17 cellular contexts compared by ENCODE assay signal in the genomic region with DNA sequence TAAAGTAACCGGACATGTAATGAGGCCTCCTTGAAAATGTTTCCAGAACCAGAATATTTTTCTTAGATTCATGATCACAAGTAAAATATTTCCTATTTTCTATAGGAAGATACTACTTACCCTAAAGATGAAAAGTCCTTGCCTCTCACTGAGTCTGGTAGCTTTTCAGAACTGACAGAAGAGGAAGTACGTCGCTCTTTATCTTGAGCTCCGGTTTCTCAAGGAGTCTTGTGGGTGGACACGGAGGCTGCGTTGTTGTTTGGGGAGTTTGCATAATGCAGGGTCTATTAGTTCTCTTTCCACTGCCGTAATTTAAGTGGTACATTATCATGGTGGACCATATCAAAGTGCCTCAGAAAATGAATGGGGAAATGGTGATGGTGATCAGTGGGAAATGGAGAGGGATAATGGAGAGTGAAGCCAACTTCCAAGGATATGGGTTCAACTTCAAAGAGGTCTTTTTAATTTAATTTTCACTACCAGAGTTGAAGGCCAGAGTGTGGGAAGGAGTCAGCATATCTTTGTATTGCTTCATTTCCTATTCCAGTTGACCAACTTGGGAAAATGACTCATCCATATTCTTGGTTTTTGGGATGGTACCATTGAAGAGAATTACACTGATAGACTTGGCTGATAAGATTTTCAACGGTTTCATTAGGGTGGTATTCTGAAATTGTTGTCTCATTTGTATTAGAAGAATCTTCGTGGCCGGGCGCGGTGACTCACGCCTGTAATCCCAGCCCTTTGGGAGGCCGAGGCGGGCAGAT. TPM values are rescaled to one million over a fixed set of nuclear protein-coding genes. Genes with fewer than 3 reads are reported as not detected.
DNase-seq lines count a peak whose midpoint lies in the region; ATAC-seq, FAIRE-seq and TF ChIP-seq lines count a peak whose summit lies in the region.
"Had no signal": no experiment of that assay in that cellular context is flagged by ENCODE, and none has a peak within 500 bp of the region (broad histone marks: within the 10 kb centered on the region; RNA-seq: fewer than 3 reads in every experiment).

No MANE protein-coding gene starts in this region.

- TF ChIP-seq CTCF in K562 (IDR thresholded peaks at IDR 0.05 in 2 of 3, conservative IDR thresholded peaks at IDR 0.05 in 1 of 3; ENCODE audit: insufficient read depth in 2 of 3, low read depth in 1 of 3, low read length in 3 of 3) (no peak), hepatocyte (IDR thresholded peaks at IDR 0.05; ENCODE audit: poor library complexity) (no peak), D721Med (IDR thresholded peaks at IDR 0.05; ENCODE audit: insufficient read depth, missing control alignments) (no peak)

- peak overlapping the region; percentile 82 for H3K27ac Mint-ChIP-seq in activated naive CD4-positive, alpha-beta T cell treated with anti-CD3 and anti-CD28 coated beads, Interleukin-2, amount 50 U/mL, for 24 hours
- H3K27ac Mint-ChIP-seq: activated B cell treated with CpG ODN at 0.5 μM for 24 hours, nephron progenitor cell had no signal

- peak overlapping the region; percentile 77 for H3K4me3 Mint-ChIP-seq in activated naive CD4-positive, alpha-beta T cell treated with anti-CD3 and anti-CD28 coated beads, Interleukin-2, amount 50 U/mL, for 24 hours
- H3K4me3 Mint-ChIP-seq: activated B cell treated with CpG ODN at 0.5 μM for 24 hours; activated naive CD8-positive, alpha-beta T cell; nephron progenitor cell had no signal

- no peaks in the 10 kb centered on the region for H3K27me3 Mint-ChIP-seq in activated naive CD4-positive, alpha-beta T cell treated with anti-CD3 and anti-CD28 coated beads, Interleukin-2, amount 50 U/mL, for 24 hours
- H3K27me3 Mint-ChIP-seq: activated naive CD8-positive, alpha-beta T cell had no signal

- H3K36me3 Mint-ChIP-seq in activated naive CD4-positive, alpha-beta T cell treated with anti-CD3 and anti-CD28 coated beads, Interleukin-2, amount 50 U/mL, for 24 hours, result peaks cover 10% of the 10 kb centered on the region
- H3K36me3 Mint-ChIP-seq: activated naive CD8-positive, alpha-beta T cell had no signal

- H3K9me1 ChIP-seq in K562 (ENCODE audit: control insufficient read depth, insufficient read depth, low read length), result no peaks in the 10 kb centered on the region

- peaks cover 5% of the 10 kb centered on the region for H3K9me3 Mint-ChIP-seq in activated naive CD4-positive, alpha-beta T cell treated with anti-CD3 and anti-CD28 coated beads, Interleukin-2, amount 50 U/mL, for 24 hours

- ATAC-seq in K562, result no peak

- no TSS peak for BruUV-seq in K562 (replicated peaks; lab: Mats Ljungman, UMichigan)

- H3K9me3 ChIP-seq in K562 (replicated peaks; ENCODE audit: control insufficient read depth, insufficient read depth, low read depth, low read length), result peaks cover 4% of the 10 kb centered on the region; the same call in 1 of the 2 replicates
- H3K9me3 ChIP-seq in hepatocyte (ENCODE audit: low read depth), result no peaks in the 10 kb centered on the region
- H3K9me3 ChIP-seq: BE2C, colonic mucosa had no signal

- H3K9me2 ChIP-seq in hepatocyte (replicated peaks; ENCODE audit: insufficient read depth), result no peaks in the 10 kb centered on the region

- WGBS in K562 (ENCODE audit: insufficient coverage, low coverage, missing lambda C conversion rate), result 13% methylated on average over 15 of the region's 15 CpGs
- WGBS in hepatocyte (ENCODE audit: low lambda C conversion rate, missing lambda C conversion rate), result 85% methylated on average over 15 of the region's 15 CpGs

- POLR2A ChIA-PET in K562 (lab: Yijun Ruan, JAX), result no interaction called here

- intact Hi-C loops in K562 (cut with micrococcal nuclease), result no loop called here

- H2AFZ ChIP-seq in K562 (ENCODE audit: low read depth, low read length), result no peak overlapping the region
- H2AFZ ChIP-seq in hepatocyte, result no peak overlapping the region

- H3K4me1 ChIP-seq in K562 (replicated peaks in 1 of 2; ENCODE audit: control insufficient read depth in 2 of 2, insufficient read depth in 2 of 2, low read length in 2 of 2) (no peaks in the 10 kb centered on the region), hepatocyte (ENCODE audit: insufficient read depth) (no peaks in the 10 kb centered on the region)
- H3K4me1 ChIP-seq: BE2C, colonic mucosa had no signal

- no peak for TF ChIP-seq POLR2A in K562 (conservative IDR thresholded peaks at IDR 0.05)

- no peaks in the 10 kb centered on the region; a peak in 2 of 5 replicates for H3K27me3 ChIP-seq in K562 (ENCODE audit: control insufficient read depth in 2 of 2, insufficient read depth in 2 of 2, low read length in 2 of 2)
- no peaks in the 10 kb centered on the region for H3K27me3 ChIP-seq in hepatocyte
- H3K27me3 ChIP-seq: colonic mucosa had no signal

- no peak for TF ChIP-seq EP300 in K562 (IDR thresholded peaks at IDR 0.05; ENCODE audit: low read length)

- no peak overlapping the region for H3K9ac ChIP-seq in K562 (ENCODE audit: insufficient read depth in 1 of 2, low read depth in 2 of 2, low read length in 2 of 2)

- FAIRE-seq in K562 (lab: Jason Lieb, UNC) (no peak), urothelium cell line (lab: Jason Lieb, UNC) (no peak), D721Med (lab: Jason Lieb, UNC) (no peak)
- FAIRE-seq: kidney had no signal

- CTCF ChIA-PET in K562 (lab: Yijun Ruan, JAX; ENCODE audit: low intra/inter-chr PET ratio), result no interaction called here

- no peak for TF ChIP-seq RAD21 in K562 (CRISPR knock-in tag; conservative IDR thresholded peaks at IDR 0.05 in 1 of 2, IDR thresholded peaks at IDR 0.05 in 1 of 2)

- no peak overlapping the region for H3K4me3 ChIP-seq in K562
- H3K4me3 ChIP-seq in hepatocyte, result no peak overlapping the region
- H3K4me3 ChIP-seq: colonic mucosa had no signal

- in situ Hi-C loops in K562 (cut with MboI), result no loop called here

- no peak overlapping the region for H3K4me2 ChIP-seq in K562 (ENCODE audit: insufficient read depth, low read length)
- no peak overlapping the region for H3K4me2 ChIP-seq in hepatocyte

- H3K36me3 ChIP-seq in K562 (ENCODE audit: control insufficient read depth, insufficient read depth, low read length), result no peaks in the 10 kb centered on the region
- H3K36me3 ChIP-seq in hepatocyte (replicated peaks; ENCODE audit: insufficient read depth, low read depth), result no peaks in the 10 kb centered on the region
- H3K36me3 ChIP-seq: BE2C, colonic mucosa had no signal

- no peaks in the 10 kb centered on the region for H3K79me2 ChIP-seq in K562 (ENCODE audit: control insufficient read depth, insufficient read depth, low read length)
- no peaks in the 10 kb centered on the region for H3K79me2 ChIP-seq in hepatocyte

- no peak overlapping the region for H3K27ac ChIP-seq in K562 (ENCODE audit: extremely low read depth, low read depth, low read length)
- no peak overlapping the region for H3K27ac ChIP-seq in hepatocyte
- H3K27ac ChIP-seq: colonic mucosa had no signal

- H3K4me1 Mint-ChIP-seq in activated naive CD4-positive, alpha-beta T cell treated with anti-CD3 and anti-CD28 coated beads, Interleukin-2, amount 50 U/mL, for 24 hours, result peaks cover 41% of the 10 kb centered on the region
- H3K4me1 Mint-ChIP-seq: nephron progenitor cell had no signal

- H4K20me1 ChIP-seq in K562 (replicated peaks; ENCODE audit: control insufficient read depth, insufficient read depth, low read length) (no peaks in the 10 kb centered on the region), hepatocyte (ENCODE audit: insufficient read depth, poor library complexity, severe bottlenecking) (no peaks in the 10 kb centered on the region)

- no peak for DNase-seq in activated naive CD4-positive, alpha-beta T cell treated with anti-CD3 and anti-CD28 coated beads, Interleukin-2, amount 50 U/mL, for 16 hours
- DNase-seq in OCI-M2 (lab: John Stamatoyannopoulos, UW; ENCODE audit: unreplicated experiment) (peak; percentile 15), K562 (ENCODE audit: extremely low read depth in 1 of 4, low spot score in 3 of 4) (no peak), urothelium cell line (ENCODE audit: low spot score) (peak; percentile 6), HPDE6-E6E7 (ENCODE audit: extremely low spot score) (no peak), hepatocyte (ENCODE audit: low spot score) (no peak), D721Med (ENCODE audit: insufficient read length, low spot score) (no peak)
- DNase-seq: activated B cell treated with CpG ODN at 0.5 μM for 24 hours, BE2C, colonic mucosa, kidney, NCI-H2081, nephron progenitor cell had no signal

RNA-seq across cellular contexts. Expression of a gene that starts 23.4 kb away (rescaled TPM):
- not detected in 2 replicates for total RNA-seq in K562 (2011; cell fraction: chromatin; rRNA removed; ENCODE audit: low replicate concordance)
- total RNA-seq in K562 (2011; cell fraction: nucleolus; rRNA removed), result not detected in 2 replicates
- not detected in 2 replicates for total RNA-seq in K562 (2011; cell fraction: nucleoplasm; rRNA removed)
- total RNA-seq in K562 (2014; rRNA removed) (not detected in 2 replicates), K562 (2014; rRNA removed; fragmentation: Illumina TruSeq; extraction: Trizol) (not detected in 2 replicates), K562 (2015; rRNA removed; fragmentation: Illumina TruSeq; extraction: Trizol) (not detected in 2 replicates), K562 (2021) (not detected in 2 replicates), hepatocyte (not detected in 2 replicates)
- polyA plus RNA-seq in K562 (2011; rRNA removed) (not detected in 2 replicates), K562 (2014; fragmentation: Illumina TruSeq; extraction: Trizol) (not detected in 2 replicates), K562 (2014; fragmentation: Nextera tagmentation; extraction: Ambion mirVana) (not detected), K562 (2014; rRNA removed) (not detected in 2 replicates), hepatocyte (not detected in 2 replicates)
- polyA plus RNA-seq in K562 (2011; cell fraction: cytosol; rRNA removed), result not detected in 2 replicates
- polyA plus RNA-seq in K562 (2011; cell fraction: nucleus; rRNA removed), result not detected in 2 replicates
- polyA plus RNA-seq in K562 (2012), result not detected in 2 replicates
- not detected in 2 replicates for polyA minus RNA-seq in K562 (2011; rRNA and poly(A)+ RNA removed)
- not detected in 2 replicates for polyA minus RNA-seq in K562 (2011; cell fraction: cytosol; rRNA and poly(A)+ RNA removed)
- polyA minus RNA-seq in K562 (2011; cell fraction: nucleus; rRNA and poly(A)+ RNA removed), result not detected in 2 replicates
- total RNA-seq: activated B cell treated with CpG ODN at 0.5 μM for 24 hours, colonic mucosa, fibroblast of villous mesenchyme, H4, kidney had no signal

RNA-seq across cellular contexts. Expression of a gene that starts 32.5 kb away (rescaled TPM):
- total RNA-seq in K562 (2011; cell fraction: chromatin; rRNA removed; ENCODE audit: low replicate concordance), result not detected in 2 replicates
- not detected in 2 replicates for total RNA-seq in K562 (2011; cell fraction: nucleolus; rRNA removed)
- total RNA-seq in K562 (2011; cell fraction: nucleoplasm; rRNA removed), result not detected in 2 replicates
- total RNA-seq in K562 (2014; rRNA removed) (not detected in 2 replicates), K562 (2014; rRNA removed; fragmentation: Illumina TruSeq; extraction: Trizol) (not detected in 2 replicates), K562 (2015; rRNA removed; fragmentation: Illumina TruSeq; extraction: Trizol) (not detected in 2 replicates), K562 (2021) (not detected in 2 replicates), hepatocyte (not detected in 2 replicates)
- polyA plus RNA-seq in K562 (2011; rRNA removed) (not detected in 2 replicates), K562 (2014; fragmentation: Illumina TruSeq; extraction: Trizol) (not detected in 2 replicates), K562 (2014; fragmentation: Nextera tagmentation; extraction: Ambion mirVana) (not detected), K562 (2014; rRNA removed) (not detected in 2 replicates), hepatocyte (not detected in 2 replicates)
- polyA plus RNA-seq in K562 (2011; cell fraction: cytosol; rRNA removed), result not detected in 2 replicates
- polyA plus RNA-seq in K562 (2011; cell fraction: nucleus; rRNA removed), result not detected in 2 replicates
- polyA plus RNA-seq in K562 (2012), result not detected in 2 replicates
- not detected in 2 replicates for polyA minus RNA-seq in K562 (2011; rRNA and poly(A)+ RNA removed)
- polyA minus RNA-seq in K562 (2011; cell fraction: cytosol; rRNA and poly(A)+ RNA removed), result not detected in 2 replicates
- polyA minus RNA-seq in K562 (2011; cell fraction: nucleus; rRNA and poly(A)+ RNA removed), result not detected in 2 replicates
- total RNA-seq: activated B cell treated with CpG ODN at 0.5 μM for 24 hours, colonic mucosa, fibroblast of villous mesenchyme, H4, kidney had no signal

RNA-seq across cellular contexts. Expression of a gene that starts 42.1 kb away (rescaled TPM):
- not detected in 2 replicates for total RNA-seq in K562 (2011; cell fraction: chromatin; rRNA removed; ENCODE audit: low replicate concordance)
- total RNA-seq in K562 (2011; cell fraction: nucleolus; rRNA removed), result not detected in 2 replicates
- total RNA-seq in K562 (2011; cell fraction: nucleoplasm; rRNA removed), result not detected in 2 replicates
- total RNA-seq in K562 (2014; rRNA removed) (not detected in 2 replicates), K562 (2014; rRNA removed; fragmentation: Illumina TruSeq; extraction: Trizol) (not detected in 2 replicates), K562 (2015; rRNA removed; fragmentation: Illumina TruSeq; extraction: Trizol) (not detected in 2 replicates), K562 (2021) (not detected in 2 replicates), hepatocyte (not detected in 2 replicates)
- polyA plus RNA-seq in K562 (2011; rRNA removed) (not detected in 2 replicates), K562 (2014; fragmentation: Illumina TruSeq; extraction: Trizol) (not detected in 2 replicates), K562 (2014; fragmentation: Nextera tagmentation; extraction: Ambion mirVana) (not detected), K562 (2014; rRNA removed) (not detected in 2 replicates), hepatocyte (not detected in 2 replicates)
- not detected in 2 replicates for polyA plus RNA-seq in K562 (2011; cell fraction: cytosol; rRNA removed)
- not detected in 2 replicates for polyA plus RNA-seq in K562 (2011; cell fraction: nucleus; rRNA removed)
- polyA plus RNA-seq in K562 (2012), result not detected in 2 replicates
- not detected in 2 replicates for polyA minus RNA-seq in K562 (2011; rRNA and poly(A)+ RNA removed)
- not detected in 2 replicates for polyA minus RNA-seq in K562 (2011; cell fraction: cytosol; rRNA and poly(A)+ RNA removed)
- polyA minus RNA-seq in K562 (2011; cell fraction: nucleus; rRNA and poly(A)+ RNA removed), result not detected in 2 replicates
- total RNA-seq: activated B cell treated with CpG ODN at 0.5 μM for 24 hours, colonic mucosa, fibroblast of villous mesenchyme, H4, kidney had no signal

RNA-seq across cellular contexts. Expression of a gene that starts 51.3 kb away (rescaled TPM):
- total RNA-seq in K562 (2011; cell fraction: chromatin; rRNA removed; ENCODE audit: low replicate concordance), result not detected in 2 replicates
- total RNA-seq in K562 (2011; cell fraction: nucleolus; rRNA removed), result not detected in 2 replicates
- total RNA-seq in K562 (2011; cell fraction: nucleoplasm; rRNA removed), result not detected in 2 replicates
- total RNA-seq in K562 (2014; rRNA removed) (not detected in 2 replicates), K562 (2014; rRNA removed; fragmentation: Illumina TruSeq; extraction: Trizol) (not detected in 2 replicates), K562 (2015; rRNA removed; fragmentation: Illumina TruSeq; extraction: Trizol) (not detected in 2 replicates), K562 (2021) (not detected in 2 replicates), hepatocyte (not detected in 2 replicates)
- polyA plus RNA-seq in K562 (2011; rRNA removed) (not detected in 2 replicates), K562 (2014; fragmentation: Illumina TruSeq; extraction: Trizol) (not detected in 2 replicates), K562 (2014; fragmentation: Nextera tagmentation; extraction: Ambion mirVana) (not detected), K562 (2014; rRNA removed) (not detected in 2 replicates), hepatocyte (not detected in 2 replicates)
- not detected in 2 replicates for polyA plus RNA-seq in K562 (2011; cell fraction: cytosol; rRNA removed)
- not detected in 2 replicates for polyA plus RNA-seq in K562 (2011; cell fraction: nucleus; rRNA removed)
- not detected in 2 replicates for polyA plus RNA-seq in K562 (2012)
- polyA minus RNA-seq in K562 (2011; rRNA and poly(A)+ RNA removed), result not detected in 2 replicates
- polyA minus RNA-seq in K562 (2011; cell fraction: cytosol; rRNA and poly(A)+ RNA removed), result not detected in 2 replicates
- polyA minus RNA-seq in K562 (2011; cell fraction: nucleus; rRNA and poly(A)+ RNA removed), result not detected in 2 replicates
- total RNA-seq: activated B cell treated with CpG ODN at 0.5 μM for 24 hours, colonic mucosa, fibroblast of villous mesenchyme, H4, kidney had no signal

Comparison
In these comparisons a context has a peak if more than half of its experiments do, and no peak if none do; other contexts are left out.
1. DNase-seq: peak in OCI-M2 (single experiment) and urothelium cell line (single experiment); none in activated naive CD4-positive, alpha-beta T cell treated with anti-CD3 and anti-CD28 coated beads, Interleukin-2, amount 50 U/mL, for 16 hours (single experiment), K562 (0 of 4), HPDE6-E6E7 (single experiment), hepatocyte (single experiment) and D721Med (single experiment).